ENCODE assay signal across 22 cellular contexts in genomic region chrX:10971176-10971575, GRCh38.
DNase-seq lines count a peak whose midpoint lies in the region; ATAC-seq and TF ChIP-seq lines count a peak whose summit lies in the region.
"Had no signal": no experiment of that assay in that cellular context is flagged by ENCODE, and none has a peak within 500 bp of the region (broad histone marks: within the 10 kb centered on the region; RNA-seq: fewer than 3 reads in every experiment).

No MANE protein-coding gene starts in this region.

- peak overlapping the region; percentile 9 for H3K27ac ChIP-seq in smooth muscle cell (ENCODE audit: low read depth)
- H3K27ac ChIP-seq: KMS-11 had no signal

- no peaks in the 10 kb centered on the region for H3K4me1 ChIP-seq in smooth muscle cell (ENCODE audit: low read depth)

- no peak overlapping the region for H3K9ac ChIP-seq in smooth muscle cell (ENCODE audit: low read depth)
- H3K9ac ChIP-seq: KMS-11 had no signal

- TF ChIP-seq CTCF in astrocyte of the spinal cord (IDR thresholded peaks at IDR 0.05; ENCODE audit: low read depth, low read length) (no peak), smooth muscle cell (IDR thresholded peaks at IDR 0.05; ENCODE audit: borderline replicate concordance, insufficient read depth, poor library complexity, severe bottlenecking) (no peak)

- H3F3A ChIP-seq in smooth muscle cell (ENCODE audit: low read depth) = no peaks in the 10 kb centered on the region

- no peaks in the 10 kb centered on the region for H3K79me2 ChIP-seq in smooth muscle cell (ENCODE audit: low read depth)

- H3K9me3 ChIP-seq in smooth muscle cell (replicated peaks; ENCODE audit: low read depth) = no peaks in the 10 kb centered on the region

- H3K4me3 ChIP-seq in astrocyte of the spinal cord (ENCODE audit: low read depth, low read length) (no peak overlapping the region), smooth muscle cell (no peak overlapping the region)
- H3K4me3 ChIP-seq: GM12878 had no signal

- no peaks in the 10 kb centered on the region for H3K36me3 ChIP-seq in smooth muscle cell (ENCODE audit: low read depth)

- no peaks in the 10 kb centered on the region for H3K27me3 ChIP-seq in smooth muscle cell (ENCODE audit: low read depth)

- DNase-seq in M059J (ENCODE audit: low read depth) (peak; percentile 18), astrocyte of the spinal cord (ENCODE audit: low read depth, low spot score) (peak; percentile 18), iris pigment epithelial cell (ENCODE audit: low read depth) (peak; percentile 62), smooth muscle cell (lab: John Stamatoyannopoulos, UW; ENCODE audit: unreplicated experiment) (no peak), NCI-H748 treated with DMSO at 0.1 percent for 48 hours (lab: John Stamatoyannopoulos, UW) (no peak)
- DNase-seq in activated CD4-positive, alpha-beta T cell treated with anti-CD3 and anti-CD28 coated beads for 48 hours = no peak
- DNase-seq: DMS79; GOT3; HCEC 1CT; IMR-90; NCI-H1105; NCI-H146; NCI-H2029; NCI-H226; NCI-H510A treated with DMSO at 0.1 percent for 48 hours; NCI-H774; NK-92 treated with Interleukin-12 subunit alpha and Interleukin-12 subunit beta, amount 100 ng/mL, for 24 hours; SIG-M5 had no signal

- in situ Hi-C loops in astrocyte of the spinal cord (cut with HindIII; ENCODE audit: low sequenced_read_pairs) = no loop called here

- no peak overlapping the region for H2AFZ ChIP-seq in smooth muscle cell (ENCODE audit: low read depth)

- ATAC-seq in HG03196 (IDR thresholded peaks at IDR 0.05; ENCODE audit: unreplicated experiment) = no peak
- ATAC-seq: GM12878, Panc1 had no signal

- H3K4me2 ChIP-seq in smooth muscle cell = peak overlapping the region; percentile 32
- H3K4me2 ChIP-seq: KMS-11 had no signal

- H4K20me1 ChIP-seq in smooth muscle cell (ENCODE audit: low read depth) = no peaks in the 10 kb centered on the region

- 51% methylated on average over 1 of the region's 1 CpG for WGBS in smooth muscle cell (ENCODE audit: low lambda C conversion rate)

Comparison
In these comparisons a context has a peak if more than half of its experiments do, and no peak if none do; other contexts are left out.
1. DNase-seq: peak in M059J (single experiment), astrocyte of the spinal cord (single experiment) and iris pigment epithelial cell (single experiment); none in smooth muscle cell (single experiment), activated CD4-positive, alpha-beta T cell treated with anti-CD3 and anti-CD28 coated beads for 48 hours (single experiment) and NCI-H748 treated with DMSO at 0.1 percent for 48 hours (single experiment).